Comparison of ENCODE assay signal across 8 cellular contexts in the genomic region with DNA sequence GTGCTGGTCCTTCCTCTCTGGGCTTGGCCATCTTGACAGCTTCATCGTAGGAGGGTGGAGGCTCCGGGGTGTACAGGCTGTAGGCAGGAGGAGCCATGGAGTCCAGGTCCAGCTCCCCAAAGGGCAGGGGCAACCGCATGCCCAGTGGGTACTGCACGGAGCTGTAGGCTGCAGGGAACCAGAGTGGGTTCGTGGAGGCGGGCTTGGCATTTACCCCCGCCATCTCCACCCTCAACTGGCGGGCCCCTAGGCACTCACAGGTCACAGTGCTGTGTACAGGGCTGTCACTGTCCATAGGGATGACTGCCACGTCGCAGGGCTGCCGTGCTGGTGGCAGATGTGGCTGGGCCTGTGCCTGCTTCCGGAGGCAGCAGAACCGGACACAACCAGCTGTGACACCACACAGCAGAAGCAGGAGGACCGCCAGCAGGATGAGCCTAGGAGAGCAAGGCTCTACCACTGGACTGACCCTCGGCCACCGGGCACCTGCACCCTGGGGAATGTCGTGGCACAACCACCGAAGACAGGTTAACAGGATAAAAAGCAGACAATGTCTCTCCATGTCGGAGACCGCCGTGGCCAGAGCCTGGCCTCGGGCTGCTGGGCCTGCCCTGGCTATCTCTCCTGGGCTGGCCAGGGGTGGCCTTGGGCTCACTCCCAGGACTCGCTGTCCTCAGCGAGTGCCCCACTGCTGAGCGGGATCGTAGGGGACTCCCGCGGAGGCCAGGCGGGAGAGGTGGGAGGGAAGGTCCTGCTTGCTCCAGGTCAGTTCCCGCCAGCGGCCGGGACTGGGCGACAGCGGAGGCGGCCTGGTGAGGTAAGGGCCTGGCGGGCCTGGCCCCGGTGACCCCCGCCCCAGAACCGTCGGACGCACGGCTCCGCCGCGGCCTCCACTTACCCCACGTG. TPM values are rescaled to one million over a fixed set of nuclear protein-coding genes. Genes with fewer than 3 reads are reported as not detected.
DNase-seq lines count a peak whose midpoint lies in the region; ATAC-seq, FAIRE-seq and TF ChIP-seq lines count a peak whose summit lies in the region.

No MANE protein-coding gene starts in this region.

- H3K27ac ChIP-seq in breast epithelium (peak overlapping the region in 1 of 2 donors; percentile 22), mesodermal cell (ENCODE audit: low read depth, low read length, severe bottlenecking) (no peak overlapping the region), urinary bladder (ENCODE audit: low read depth) (no peak overlapping the region)

- no peak for ATAC-seq in HG03139 (IDR thresholded peaks at IDR 0.05; ENCODE audit: unreplicated experiment)

- DNase-seq in activated naive CD4-positive, alpha-beta T cell treated with anti-CD3 and anti-CD28 coated beads for 36 hours: no peak
- DNase-seq in activated naive CD4-positive, alpha-beta T cell treated with Interleukin-2 at 50 U/mL for 16 hours: no peak
- DNase-seq in breast epithelium (ENCODE audit: low spot score in 2 of 2): no peak
- DNase-seq in GM12892 (ENCODE audit: insufficient read length): no peak
- DNase-seq in medulla oblongata (ENCODE audit: extremely low spot score): no peak

- FAIRE-seq in GM12892 (lab: Jason Lieb, UNC): no peak

- H3K4me1 ChIP-seq in breast epithelium: peaks cover 6% of the 10 kb centered on the region in 2 donors
- H3K4me1 ChIP-seq in mesodermal cell (ENCODE audit: control insufficient read depth, insufficient read depth, low read length, poor library complexity, severe bottlenecking): no peaks in the 10 kb centered on the region
- H3K4me1 ChIP-seq in urinary bladder (ENCODE audit: insufficient read depth): no peaks in the 10 kb centered on the region

- H3K27me3 ChIP-seq in breast epithelium: no peaks in the 10 kb centered on the region

- peak overlapping the region; percentile 36 for H3K4me3 Mint-ChIP-seq in activated naive CD4-positive, alpha-beta T cell treated with anti-CD3 and anti-CD28 coated beads for 36 hours

- H3K27ac Mint-ChIP-seq in activated naive CD4-positive, alpha-beta T cell treated with anti-CD3 and anti-CD28 coated beads for 36 hours: no peak overlapping the region

- H3K4me3 ChIP-seq in breast epithelium: peak overlapping the region; percentile 45 to 84 (median 63)
- peak overlapping the region; percentile 50 for H3K4me3 ChIP-seq in mesodermal cell (ENCODE audit: extremely low read depth, insufficient read depth, low read length, poor library complexity, severe bottlenecking)
- H3K4me3 ChIP-seq in urinary bladder (ENCODE audit: low read depth, low read length): peak overlapping the region; percentile 37

- WGBS in mesodermal cell (ENCODE audit: insufficient coverage in 2 of 2), 2 experiments: 43 to 50% methylated on average over 34 to 44 of the region's 46 CpGs
- 46% methylated on average over 46 of the region's 46 CpGs for WGBS in urinary bladder

- no peaks in the 10 kb centered on the region for H3K9me3 ChIP-seq in breast epithelium
- no peaks in the 10 kb centered on the region for H3K9me3 ChIP-seq in mesodermal cell (ENCODE audit: control insufficient read depth, low read length)

- no peaks in the 10 kb centered on the region for H3K36me3 Mint-ChIP-seq in activated naive CD4-positive, alpha-beta T cell treated with anti-CD3 and anti-CD28 coated beads for 36 hours (ENCODE audit: low read depth)

- H3K4me1 Mint-ChIP-seq in activated naive CD4-positive, alpha-beta T cell treated with anti-CD3 and anti-CD28 coated beads for 36 hours (ENCODE audit: low read depth): peaks cover 4% of the 10 kb centered on the region

- TF ChIP-seq CTCF in breast epithelium (IDR thresholded peaks at IDR 0.05): no peak

- no peaks in the 10 kb centered on the region for H3K9me3 Mint-ChIP-seq in activated naive CD4-positive, alpha-beta T cell treated with anti-CD3 and anti-CD28 coated beads for 36 hours

- TF ChIP-seq POLR2A in breast epithelium (IDR thresholded peaks at IDR 0.05): no peak
- TF ChIP-seq POLR2A in GM12892 (IDR thresholded peaks at IDR 0.05; ENCODE audit: low read depth, low read length): no peak

- CTCF ChIA-PET in activated naive CD4-positive, alpha-beta T cell treated with anti-CD3 and anti-CD28 coated beads for 36 hours (lab: Charles Lee): interaction anchor here (1.2 kb wide), 1 partner anchor 12 kb away, joined by 3 read pairs; no protein-coding TSS in a partner anchor

- intact Hi-C loops in activated naive CD4-positive, alpha-beta T cell treated with anti-CD3 and anti-CD28 coated beads for 36 hours (cut with micrococcal nuclease): no loop called here
- intact Hi-C loops in breast epithelium (cut with DNase I; ENCODE audit: low total_unique reads): no loop called here

- H3K27me3 Mint-ChIP-seq in activated naive CD4-positive, alpha-beta T cell treated with anti-CD3 and anti-CD28 coated beads for 36 hours (ENCODE audit: low read depth): no peaks in the 10 kb centered on the region

- H3K36me3 ChIP-seq in breast epithelium (no peaks in the 10 kb centered on the region), mesodermal cell (ENCODE audit: control insufficient read depth, insufficient read depth, low read length) (no peaks in the 10 kb centered on the region), urinary bladder (ENCODE audit: insufficient read depth) (no peaks in the 10 kb centered on the region)

RNA-seq across cellular contexts. Expression of a gene that starts 0.8 kb away (rescaled TPM):
- under 1 TPM in 1 of 2 experiments, not detected in 1; 0.99 TPM for total RNA-seq in activated naive CD4-positive, alpha-beta T cell treated with anti-CD3 and anti-CD28 coated beads for 36 hours
- 1 to 10 TPM in 2 of 3 donors, not detected in 1; 1.6 to 2.9 TPM for total RNA-seq in breast epithelium
- 3.3 TPM for polyA plus RNA-seq in mesodermal cell (2013, experiment 1 of 2)
- polyA plus RNA-seq in mesodermal cell (2013, experiment 2 of 2): 2.5 TPM
- not detected for total RNA-seq in urinary bladder
- polyA plus RNA-seq in urinary bladder: 1.0 TPM
- polyA plus RNA-seq in GM12892 (2012; ENCODE audit: missing spikeins): not detected

RNA-seq across cellular contexts. Expression of a gene that starts 3.2 kb away (rescaled TPM):
- total RNA-seq in activated naive CD4-positive, alpha-beta T cell treated with anti-CD3 and anti-CD28 coated beads for 36 hours: under 1 TPM; 0.41 to 0.86 TPM
- total RNA-seq in breast epithelium: 1 to 10 TPM in 1 of 3 donors, under 1 TPM in 1, not detected in 1; 0.33 to 1.2 TPM
- polyA plus RNA-seq in mesodermal cell (2013, experiment 1 of 2): 0.29 TPM
- 0.25 TPM for polyA plus RNA-seq in mesodermal cell (2013, experiment 2 of 2)
- 0.37 TPM for total RNA-seq in urinary bladder
- 0.22 TPM for polyA plus RNA-seq in urinary bladder
- polyA plus RNA-seq in GM12892 (2012; ENCODE audit: missing spikeins): 0.32 TPM

RNA-seq across cellular contexts. Expression of a gene that starts 27.4 kb away (rescaled TPM):
- 100 to 1,000 TPM; 326 to 351 TPM for total RNA-seq in activated naive CD4-positive, alpha-beta T cell treated with anti-CD3 and anti-CD28 coated beads for 36 hours
- total RNA-seq in breast epithelium (100 to 1,000 TPM; 108 to 138 (median 123) TPM), urinary bladder (123 TPM)
- 351 TPM for polyA plus RNA-seq in mesodermal cell (2013, experiment 1 of 2)
- 314 TPM for polyA plus RNA-seq in mesodermal cell (2013, experiment 2 of 2)
- 200 TPM for polyA plus RNA-seq in urinary bladder
- 164 TPM for polyA plus RNA-seq in GM12892 (2012; ENCODE audit: missing spikeins)
